Comparison of ENCODE assay signal across 9 cellular contexts in genomic region chr10:13658864-13659685, GRCh38.
A peak's percentile ranks its signal among the peaks of the same experiment; 100 is the strongest.
DNase-seq lines count a peak whose midpoint lies in the region; ATAC-seq and TF ChIP-seq lines count a peak whose summit lies in the region.
"Had no signal": no experiment of that assay in that cellular context is flagged by ENCODE, and none has a peak within 500 bp of the region (broad histone marks: within the 10 kb centered on the region; RNA-seq: fewer than 3 reads in every experiment).

No MANE protein-coding gene starts in this region.

- peak overlapping the region; percentile 69 for H3K27ac Mint-ChIP-seq in activated naive CD8-positive, alpha-beta T cell treated with anti-CD3 and anti-CD28 coated beads for 36 hours

- peaks cover 19% of the 10 kb centered on the region for H3K4me1 Mint-ChIP-seq in activated naive CD8-positive, alpha-beta T cell treated with anti-CD3 and anti-CD28 coated beads for 36 hours

- peaks cover 0 to 31% of the 10 kb centered on the region in 2 donors for H3K36me3 ChIP-seq in psoas muscle (ENCODE audit: insufficient read depth in 1 of 2, low read depth in 1 of 2)

- no peaks in the 10 kb centered on the region for H3K36me3 Mint-ChIP-seq in activated naive CD8-positive, alpha-beta T cell treated with anti-CD3 and anti-CD28 coated beads for 36 hours

- DNase-seq in GM12865 (ENCODE audit: low read depth), result peak; percentile 64
- peak; percentile 22 for DNase-seq in activated naive CD8-positive, alpha-beta T cell treated with anti-CD3 and anti-CD28 coated beads for 36 hours
- DNase-seq in head of caudate nucleus, result peak; percentile 23 to 73 (median 52)
- DNase-seq in psoas muscle, result peak; percentile 51 to 70
- DNase-seq in NCI-H1105 (lab: John Stamatoyannopoulos, UW), result no peak
- DNase-seq in stimulated activated CD4-positive, alpha-beta T cell treated with anti-CD3 and anti-CD28 coated beads, Interleukin-1b, Interleukin-23, amount 100 ng/mL, for 48 hours, result no peak
- no peak for DNase-seq in Kasumi-1 (lab: John Stamatoyannopoulos, UW)

- H3K4me1 ChIP-seq in psoas muscle, result peaks cover 8% of the 10 kb centered on the region

- H3K9me3 Mint-ChIP-seq in activated naive CD8-positive, alpha-beta T cell treated with anti-CD3 and anti-CD28 coated beads for 36 hours, result no peaks in the 10 kb centered on the region

- TF ChIP-seq CTCF in GM12865 (IDR thresholded peaks at IDR 0.05; ENCODE audit: insufficient read depth, low read depth, low read length, missing control alignments) (no peak), psoas muscle (IDR thresholded peaks at IDR 0.05) (no peak)

- peak overlapping the region; percentile 33 for H3K4me3 ChIP-seq in GM12865 (ENCODE audit: low read depth, low read length)
- H3K4me3 ChIP-seq in psoas muscle, result no peak overlapping the region
- H3K4me3 ChIP-seq: tibial nerve had no signal

- no peaks in the 10 kb centered on the region for H3K9me3 ChIP-seq in psoas muscle
- H3K9me3 ChIP-seq: tibial nerve had no signal

- no peaks in the 10 kb centered on the region for H3K27me3 ChIP-seq in psoas muscle (ENCODE audit: insufficient read depth in 3 of 3, low read length in 2 of 3)
- H3K27me3 ChIP-seq: tibial nerve had no signal

- ATAC-seq in psoas muscle (peak; percentile 16 to 57 (median 33)), HG02623 (IDR thresholded peaks at IDR 0.05; ENCODE audit: unreplicated experiment) (no peak)

- H3K4me3 Mint-ChIP-seq in activated naive CD8-positive, alpha-beta T cell treated with anti-CD3 and anti-CD28 coated beads for 36 hours, result peak overlapping the region; percentile 71

- intact Hi-C loops in head of caudate nucleus (cut with DNase I) (no loop called here), psoas muscle (cut with DNase I) (loop anchor here in 1 of 2 donors (1.0 kb wide), 1 partner anchor 119 kb away; no protein-coding TSS in a partner anchor)

- WGBS in psoas muscle, 3 donors, result 47 to 62% (median 57%) methylated on average over 21 of the region's 21 CpGs

- H3K27ac ChIP-seq in psoas muscle, result no peak overlapping the region

- H3K27me3 Mint-ChIP-seq in activated naive CD8-positive, alpha-beta T cell treated with anti-CD3 and anti-CD28 coated beads for 36 hours, result no peaks in the 10 kb centered on the region

Comparison
In these comparisons a context has a peak if more than half of its experiments do, and no peak if none do; other contexts are left out.
1. DNase-seq: peak in GM12865 (single experiment), activated naive CD8-positive, alpha-beta T cell treated with anti-CD3 and anti-CD28 coated beads for 36 hours (single experiment), head of caudate nucleus (42 of 42) and psoas muscle (2 of 2); none in NCI-H1105 (single experiment), stimulated activated CD4-positive, alpha-beta T cell treated with anti-CD3 and anti-CD28 coated beads, Interleukin-1b, Interleukin-23, amount 100 ng/mL, for 48 hours (single experiment) and Kasumi-1 (0 of 2).